ENCODE assay signal across 1 cellular context in genomic region chr10:50992972-50993766, GRCh38.
TF ChIP-seq lines count a peak whose summit lies in the region.

No MANE protein-coding gene starts in this region.

TF ChIP-seq in H1, 55 proteins besides CTCF, POLR2A, EP300 and RAD21 (continued from another document):
- TF ChIP-seq RFX5 (IDR thresholded peaks at IDR 0.05; ENCODE audit: borderline replicate concordance, low read depth, low read length) (no peak), MAX (IDR thresholded peaks at IDR 0.05) (no peak), SIN3A (conservative IDR thresholded peaks at IDR 0.05 in 1 of 2, IDR thresholded peaks at IDR 0.05 in 1 of 2; ENCODE audit: low read depth in 1 of 2, low read length in 2 of 2) (no peak), POLR2AphosphoS5 (IDR thresholded peaks at IDR 0.05; ENCODE audit: low read depth, low read length) (no peak), SIX5 (IDR thresholded peaks at IDR 0.05; ENCODE audit: low read depth, low read length) (no peak), BRCA1 (IDR thresholded peaks at IDR 0.05; ENCODE audit: low read depth, low read length) (no peak), ATF2 (IDR thresholded peaks at IDR 0.05; ENCODE audit: low read length) (no peak), EGR1 (IDR thresholded peaks at IDR 0.05; ENCODE audit: borderline replicate concordance, low read depth, low read length) (no peak), KDM4A (IDR thresholded peaks at IDR 0.05; ENCODE audit: low read depth, low read length, severe bottlenecking) (no peak), RNF2 (IDR thresholded peaks at IDR 0.05; ENCODE audit: borderline replicate concordance, low read depth, low read length, missing control alignments, poor library complexity, severe bottlenecking) (no peak), CREB1 (IDR thresholded peaks at IDR 0.05) (no peak), JUND (IDR thresholded peaks at IDR 0.05; ENCODE audit: low read length) (no peak), PHF8 (conservative IDR thresholded peaks at IDR 0.05; ENCODE audit: low read depth, low read length) (no peak), CTBP2 (IDR thresholded peaks at IDR 0.05; ENCODE audit: borderline replicate concordance, insufficient read depth, insufficient read length, low read length) (no peak), SRF (IDR thresholded peaks at IDR 0.05; ENCODE audit: low read depth, low read length) (no peak)
